20 cellular contexts compared by ENCODE assay signal in genomic region chr21:36491191-36491916, GRCh38. TPM values are rescaled to one million over a fixed set of nuclear protein-coding genes. Genes with fewer than 3 reads are reported as not detected.
DNase-seq lines count a peak whose midpoint lies in the region; ATAC-seq and TF ChIP-seq lines count a peak whose summit lies in the region.
"Had no signal": no experiment of that assay in that cellular context is flagged by ENCODE, and none has a peak within 500 bp of the region (broad histone marks: within the 10 kb centered on the region; RNA-seq: fewer than 3 reads in every experiment).

No MANE protein-coding gene starts in this region.

- peak; percentile 94 for ATAC-seq in left colon
- no peak for ATAC-seq in GM19452 (IDR thresholded peaks at IDR 0.05; ENCODE audit: unreplicated experiment)
- ATAC-seq: activated CD8-positive, alpha-beta T cell treated with anti-CD3 and anti-CD28 coated beads for 36 hours; effector memory CD8-positive, alpha-beta T cell had no signal

- intact Hi-C loops in left colon (cut with DNase I, micrococcal nuclease) = no loop called here

- DNase-seq in AG08395 (ENCODE audit: low spot score) (peak; percentile 68), GM04504 (ENCODE audit: low read depth) (peak; percentile 64), astrocyte of the cerebellum (ENCODE audit: low read depth) (peak; percentile 71), left colon (peak; percentile 32 to 68), UCSD-AML1 (lab: John Stamatoyannopoulos, UW; ENCODE audit: unreplicated experiment) (no peak), GM10266 (ENCODE audit: extremely low spot score) (no peak), COLO829 (ENCODE audit: low spot score) (no peak)
- DNase-seq: activated CD8-positive, alpha-beta T cell treated with anti-CD3 and anti-CD28 coated beads for 36 hours; activated naive CD8-positive, alpha-beta T cell treated with anti-CD3 and anti-CD28 coated beads, Interleukin-2, amount 10 ng/mL, durations not matched to agents 7 days and 5 days; activated T-cell treated with anti-CD3 and anti-CD28 coated beads, Interleukin-2, amount 50 U/mL, for 48 hours; Calu3; caudate nucleus; effector memory CD8-positive, alpha-beta T cell; NCI-H1105 treated with DMSO at 0.1 percent for 48 hours; NCI-H2171; ovary; sigmoid colon; stimulated activated CD4-positive, alpha-beta T cell treated with anti-CD3 and anti-CD28 coated beads, Interleukin-2, amount 100 ng/mL, for 48 hours had no signal

- no peak for TF ChIP-seq CTCF in astrocyte of the cerebellum (IDR thresholded peaks at IDR 0.05; ENCODE audit: low read depth, low read length, missing control alignments)
- TF ChIP-seq CTCF in GM10266 (IDR thresholded peaks at IDR 0.05; ENCODE audit: control insufficient read depth, insufficient read depth, low read depth, missing control alignments) = no peak

- in situ Hi-C loops in astrocyte of the cerebellum (cut with HindIII; ENCODE audit: low sequenced_read_pairs) = no loop called here

- no peak overlapping the region for H3K4me3 ChIP-seq in astrocyte of the cerebellum (ENCODE audit: low read depth, low read length)
- H3K4me3 ChIP-seq: HAP-1, ovary, sigmoid colon had no signal

RNA-seq across cellular contexts. Expression of gene CLDN14, which starts 11.4 kb away (rescaled TPM):
- under 1 TPM; 0.20 to 0.37 TPM for total RNA-seq in left colon
- total RNA-seq: activated CD8-positive, alpha-beta T cell treated with anti-CD3 and anti-CD28 coated beads for 36 hours; activated naive CD8-positive, alpha-beta T cell treated with anti-CD3 and anti-CD28 coated beads, Interleukin-2, amount 10 ng/mL, durations not matched to agents 7 days and 5 days; Calu3; ovary; sigmoid colon had no signal

Comparison
In these comparisons a context has a peak if more than half of its experiments do, and no peak if none do; other contexts are left out.
1. DNase-seq: peak in AG08395 (single experiment), GM04504 (single experiment), astrocyte of the cerebellum (single experiment) and left colon (2 of 2); none in UCSD-AML1 (single experiment), GM10266 (single experiment) and COLO829 (single experiment).